Comparison of ENCODE assay signal across 16 cellular contexts in the genomic region with DNA sequence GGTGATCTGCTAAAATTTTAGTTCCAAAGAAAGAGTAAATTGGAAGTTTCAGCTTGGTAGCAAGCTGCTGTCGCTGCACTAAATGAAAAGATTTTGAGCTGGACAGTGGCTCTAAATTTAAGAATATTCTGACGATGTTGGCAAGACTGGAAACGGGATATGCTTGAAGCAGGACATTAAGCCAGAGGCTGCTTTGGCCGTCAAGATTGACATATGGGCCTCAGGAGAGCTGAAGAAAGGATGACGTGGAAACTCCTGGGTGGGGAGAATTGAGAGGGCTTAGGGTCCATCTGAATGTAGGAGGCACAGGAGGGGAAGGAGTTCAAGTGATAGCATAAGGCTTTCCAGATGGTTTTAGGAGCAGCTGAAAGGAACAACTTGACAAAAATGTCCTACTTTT.
A peak's percentile ranks its signal among the peaks of the same experiment; 100 is the strongest.
DNase-seq lines count a peak whose midpoint lies in the region; ATAC-seq, FAIRE-seq and TF ChIP-seq lines count a peak whose summit lies in the region.
"Had no signal": no experiment of that assay in that cellular context is flagged by ENCODE, and none has a peak within 500 bp of the region (broad histone marks: within the 10 kb centered on the region; RNA-seq: fewer than 3 reads in every experiment).

No MANE protein-coding gene starts in this region.

- no peak overlapping the region for H3K9ac ChIP-seq in K562 (ENCODE audit: insufficient read depth in 1 of 2, low read depth in 2 of 2, low read length in 2 of 2)
- H3K9ac ChIP-seq: GM23248 had no signal

- TF ChIP-seq CTCF in K562 (IDR thresholded peaks at IDR 0.05 in 2 of 3, conservative IDR thresholded peaks at IDR 0.05 in 1 of 3; ENCODE audit: insufficient read depth in 2 of 3, low read depth in 1 of 3, low read length in 3 of 3) (no peak), GM10248 (IDR thresholded peaks at IDR 0.05; ENCODE audit: control extremely low read depth, extremely low read depth, low read depth, missing control alignments) (no peak)

- POLR2A ChIA-PET in K562 (lab: Yijun Ruan, JAX) (interaction anchor here (0.6 kb wide), 1 partner anchor 262 kb away, joined by 3 read pairs; no protein-coding TSS in a partner anchor), GM10248 (lab: Yijun Ruan, JAX) (no interaction called here)

- H3K4me3 Mint-ChIP-seq in activated naive CD4-positive, alpha-beta T cell treated with anti-CD3 and anti-CD28 coated beads, Interleukin-2, amount 10 ng/mL, durations not matched to agents 7 days and 5 days = no peak overlapping the region
- no peak overlapping the region for H3K4me3 Mint-ChIP-seq in T-helper 17 cell
- H3K4me3 Mint-ChIP-seq: CD4-positive, alpha-beta memory T cell had no signal

- TF ChIP-seq RAD21 in K562 (CRISPR knock-in tag; conservative IDR thresholded peaks at IDR 0.05 in 1 of 2, IDR thresholded peaks at IDR 0.05 in 1 of 2) = no peak

- H2AFZ ChIP-seq in K562 (ENCODE audit: low read depth, low read length) = no peak overlapping the region
- H2AFZ ChIP-seq: GM23248 had no signal

- no peak overlapping the region for H3K27ac ChIP-seq in K562 (ENCODE audit: extremely low read depth, low read depth, low read length)
- H3K27ac ChIP-seq: C4-2B, GM23248 had no signal

- no peaks in the 10 kb centered on the region for H3K4me1 Mint-ChIP-seq in activated naive CD4-positive, alpha-beta T cell treated with anti-CD3 and anti-CD28 coated beads, Interleukin-2, amount 10 ng/mL, durations not matched to agents 7 days and 5 days
- H3K4me1 Mint-ChIP-seq in T-helper 17 cell = no peaks in the 10 kb centered on the region
- H3K4me1 Mint-ChIP-seq: CD4-positive, alpha-beta memory T cell had no signal

- in situ Hi-C loops in K562 (cut with MboI) = no loop called here

- no peaks in the 10 kb centered on the region for H3K79me2 ChIP-seq in K562 (ENCODE audit: control insufficient read depth, insufficient read depth, low read length)

- no peaks in the 10 kb centered on the region for H3K9me1 ChIP-seq in K562 (ENCODE audit: control insufficient read depth, insufficient read depth, low read length)

- no peaks in the 10 kb centered on the region for H3K9me3 Mint-ChIP-seq in activated naive CD4-positive, alpha-beta T cell treated with anti-CD3 and anti-CD28 coated beads, Interleukin-2, amount 10 ng/mL, durations not matched to agents 7 days and 5 days

- H3K9me3 ChIP-seq in K562 (replicated peaks; ENCODE audit: control insufficient read depth, insufficient read depth, low read depth, low read length) = no peaks in the 10 kb centered on the region
- H3K9me3 ChIP-seq in T-helper 17 cell (ENCODE audit: control insufficient read depth, low read length, poor library complexity, severe bottlenecking) = no peaks in the 10 kb centered on the region
- H3K9me3 ChIP-seq: BE2C had no signal

- no TSS peak for BruUV-seq in K562 (replicated peaks; lab: Mats Ljungman, UMichigan)

- FAIRE-seq in K562 (lab: Jason Lieb, UNC) = no peak
- FAIRE-seq: A204.1, GM12891, H54 had no signal

- H3K4me3 ChIP-seq in K562 = no peak overlapping the region
- H3K4me3 ChIP-seq: GM23248 had no signal

- intact Hi-C loops in K562 (cut with micrococcal nuclease) = no loop called here

- no peak for TF ChIP-seq EP300 in K562 (IDR thresholded peaks at IDR 0.05; ENCODE audit: low read length)

- TF ChIP-seq POLR2A in K562 (conservative IDR thresholded peaks at IDR 0.05) = no peak

- H3K4me1 ChIP-seq in K562 (replicated peaks in 1 of 2; ENCODE audit: control insufficient read depth in 2 of 2, insufficient read depth in 2 of 2, low read length in 2 of 2) = no peaks in the 10 kb centered on the region
- H3K4me1 ChIP-seq: BE2C had no signal

- WGBS in K562 (ENCODE audit: insufficient coverage, low coverage, missing lambda C conversion rate) = 3% methylated on average over 5 of the region's 5 CpGs

- no peaks in the 10 kb centered on the region for H3K36me3 Mint-ChIP-seq in activated naive CD4-positive, alpha-beta T cell treated with anti-CD3 and anti-CD28 coated beads, Interleukin-2, amount 10 ng/mL, durations not matched to agents 7 days and 5 days
- H3K36me3 Mint-ChIP-seq in T-helper 17 cell (ENCODE audit: low read depth) = no peaks in the 10 kb centered on the region
- H3K36me3 Mint-ChIP-seq: CD4-positive, alpha-beta memory T cell had no signal

- H3K36me3 ChIP-seq in K562 (ENCODE audit: control insufficient read depth, insufficient read depth, low read length) = no peaks in the 10 kb centered on the region
- H3K36me3 ChIP-seq: BE2C had no signal

- no peaks in the 10 kb centered on the region for H3K27me3 ChIP-seq in K562 (ENCODE audit: control insufficient read depth in 2 of 2, insufficient read depth in 2 of 2, low read length in 2 of 2)
- H3K27me3 ChIP-seq: BE2C had no signal

- H3K27ac Mint-ChIP-seq in activated naive CD4-positive, alpha-beta T cell treated with anti-CD3 and anti-CD28 coated beads, Interleukin-2, amount 10 ng/mL, durations not matched to agents 7 days and 5 days = no peak overlapping the region
- no peak overlapping the region for H3K27ac Mint-ChIP-seq in T-helper 17 cell
- H3K27ac Mint-ChIP-seq: CD4-positive, alpha-beta memory T cell had no signal

- CTCF ChIA-PET in K562 (lab: Yijun Ruan, JAX; ENCODE audit: low intra/inter-chr PET ratio) = no interaction called here
- CTCF ChIA-PET in activated naive CD4-positive, alpha-beta T cell treated with anti-CD3 and anti-CD28 coated beads, Interleukin-2, amount 10 ng/mL, durations not matched to agents 7 days and 5 days (lab: Charles Lee) = interaction anchor here (0.8 kb wide), 1 partner anchor 22 kb away, joined by 3 read pairs; no protein-coding TSS in a partner anchor
- CTCF ChIA-PET in GM10248 (lab: Yijun Ruan, JAX) = interaction anchor here (0.7 kb wide), 1 partner anchor 25 kb away, joined by 3 read pairs; no protein-coding TSS in a partner anchor

- DNase-seq in NCI-H524 treated with DMSO at 0.1 percent for 48 hours (lab: John Stamatoyannopoulos, UW) (peak; percentile 91), K562 (ENCODE audit: extremely low read depth in 1 of 4, low spot score in 3 of 4) (no peak), left kidney (ENCODE audit: low read depth, low spot score) (peak; percentile 81), T-helper 17 cell (no peak), superior temporal gyrus (ENCODE audit: extremely low spot score) (no peak), GM10248 (ENCODE audit: extremely low spot score) (no peak)
- no peak for DNase-seq in activated naive CD4-positive, alpha-beta T cell treated with anti-CD3 and anti-CD28 coated beads, Interleukin-2, amount 10 ng/mL, durations not matched to agents 7 days and 5 days
- DNase-seq: BE2C; CD4-positive, alpha-beta memory T cell; DMS79; GM23248 had no signal

- H3K27me3 Mint-ChIP-seq in activated naive CD4-positive, alpha-beta T cell treated with anti-CD3 and anti-CD28 coated beads, Interleukin-2, amount 10 ng/mL, durations not matched to agents 7 days and 5 days = no peaks in the 10 kb centered on the region
- H3K27me3 Mint-ChIP-seq in T-helper 17 cell = no peaks in the 10 kb centered on the region

- H4K20me1 ChIP-seq in K562 (replicated peaks; ENCODE audit: control insufficient read depth, insufficient read depth, low read length) = no peaks in the 10 kb centered on the region

- H3K4me2 ChIP-seq in K562 (ENCODE audit: insufficient read depth, low read length) = no peak overlapping the region

- ATAC-seq in K562 = no peak
- no peak for ATAC-seq in T-helper 17 cell
- ATAC-seq: HCT116 had no signal

TF ChIP-seq in K562, 482 proteins besides CTCF, POLR2A, EP300 and RAD21:
- no peak for TF ChIP-seq ZNF785 (CRISPR knock-in tag; IDR thresholded peaks at IDR 0.05)
- peak; percentile 23 for TF ChIP-seq MEIS2 (IDR thresholded peaks at IDR 0.05; ENCODE audit: partially characterized antibody)
- TF ChIP-seq PKNOX1 (IDR thresholded peaks at IDR 0.05) = peak; percentile 12; the same call in 1 of the 2 replicates
TF ChIP-seq in K562: peak in this region for 2.

Comparison
In these comparisons a context has a peak if more than half of its experiments do, and no peak if none do; other contexts are left out.
1. DNase-seq: peak in NCI-H524 treated with DMSO at 0.1 percent for 48 hours (single experiment) and left kidney (single experiment); none in K562 (0 of 4), activated naive CD4-positive, alpha-beta T cell treated with anti-CD3 and anti-CD28 coated beads, Interleukin-2, amount 10 ng/mL, durations not matched to agents 7 days and 5 days (single experiment), T-helper 17 cell (0 of 3), superior temporal gyrus (single experiment) and GM10248 (single experiment).